ENCODE assay signal across 8 cellular contexts in the genomic region with DNA sequence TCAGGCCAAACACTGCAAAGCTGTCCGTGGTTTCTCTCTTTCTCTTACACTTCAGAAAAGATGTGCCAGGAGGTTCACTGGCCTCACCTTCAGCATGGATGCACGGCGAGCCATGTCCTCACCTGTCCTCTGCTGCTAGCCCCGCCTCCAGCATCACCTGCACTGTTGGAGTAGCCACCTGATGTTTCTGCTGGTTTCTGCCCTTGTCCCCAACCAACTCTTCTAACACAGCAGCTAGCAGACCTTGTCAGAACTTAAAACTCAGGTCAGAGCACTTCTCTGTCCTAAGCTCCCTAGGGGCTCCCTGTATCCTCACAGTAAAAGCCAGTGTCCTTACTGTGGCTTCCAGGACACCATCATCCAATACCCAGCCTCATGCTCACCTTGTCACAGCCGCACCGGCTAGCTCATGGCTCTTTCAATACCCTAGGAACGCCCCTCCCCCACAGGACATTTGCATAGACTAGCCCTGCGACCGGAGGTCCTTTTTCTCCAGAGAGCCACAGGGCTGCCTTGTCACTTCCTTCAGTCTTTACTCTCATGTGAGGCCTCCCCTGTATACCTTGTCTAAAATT. TPM values are rescaled to one million over a fixed set of nuclear protein-coding genes. Genes with fewer than 3 reads are reported as not detected.
DNase-seq lines count a peak whose midpoint lies in the region; ATAC-seq and TF ChIP-seq lines count a peak whose summit lies in the region.

No MANE protein-coding gene starts in this region.

- H3K27me3 ChIP-seq in GM23338 (ENCODE audit: insufficient read depth) (no peaks in the 10 kb centered on the region), iPS DF 6.9 (ENCODE audit: control insufficient read depth, insufficient read depth, low read length) (no peaks in the 10 kb centered on the region), SJCRH30 (no peaks in the 10 kb centered on the region)

- peaks cover 85% of the 10 kb centered on the region for H3K79me2 ChIP-seq in GM23338 (replicated peaks; ENCODE audit: insufficient read depth)

- no CpG with 5 or more reads among the region's 9 CpGs for WGBS in iPS DF 6.9 (ENCODE audit: insufficient coverage, insufficient read length)

- TF ChIP-seq CTCF in GM23338 (conservative IDR thresholded peaks at IDR 0.05; ENCODE audit: low read depth in 2 of 2), result no peak

- no peaks in the 10 kb centered on the region; the same call in 2 of the 3 replicates for H3K36me3 Mint-ChIP-seq in GM23338 (ENCODE audit: low read depth)
- H3K36me3 Mint-ChIP-seq in activated T-helper 17 cell treated with anti-CD3 and anti-CD28 coated beads, Interleukin-2, amount 50 U/mL, for 72 hours (ENCODE audit: low read depth), result no peaks in the 10 kb centered on the region

- peak; percentile 97 for DNase-seq in GM23338 (ENCODE audit: low spot score)
- DNase-seq in NAMALWA (ENCODE audit: low spot score), result peak; percentile 70
- peak; percentile 86 for DNase-seq in iPS DF 6.9 (ENCODE audit: low read depth, low spot score)
- DNase-seq in NCI-H226, result no peak
- no peak for DNase-seq in SJCRH30
- no peak for DNase-seq in NCI-H1048 (lab: John Stamatoyannopoulos, UW)

- H4K20me1 ChIP-seq in GM23338 (replicated peaks; ENCODE audit: insufficient read depth), result no peaks in the 10 kb centered on the region; the same call in 1 of the 2 replicates

- no peaks in the 10 kb centered on the region for H3K9me2 ChIP-seq in GM23338 (ENCODE audit: insufficient read depth)

- H3K4me1 ChIP-seq in GM23338 (ENCODE audit: insufficient read depth) (peaks cover 38% of the 10 kb centered on the region), iPS DF 6.9 (ENCODE audit: control insufficient read depth, insufficient read depth, low read length) (peaks cover 7% of the 10 kb centered on the region), SJCRH30 (no peaks in the 10 kb centered on the region)

- H3K4me1 Mint-ChIP-seq in GM23338, result peaks cover 58% of the 10 kb centered on the region
- peaks cover 7% of the 10 kb centered on the region for H3K4me1 Mint-ChIP-seq in activated T-helper 17 cell treated with anti-CD3 and anti-CD28 coated beads, Interleukin-2, amount 50 U/mL, for 72 hours

- peaks cover 18% of the 10 kb centered on the region for H3K27me3 Mint-ChIP-seq in GM23338 (ENCODE audit: insufficient read depth, low read depth, poor library complexity)
- peaks cover 5% of the 10 kb centered on the region for H3K27me3 Mint-ChIP-seq in activated T-helper 17 cell treated with anti-CD3 and anti-CD28 coated beads, Interleukin-2, amount 50 U/mL, for 72 hours

- H3K4me3 Mint-ChIP-seq in GM23338, result peak overlapping the region; percentile 33; the same call in 1 of the 3 replicates
- H3K4me3 Mint-ChIP-seq in activated T-helper 17 cell treated with anti-CD3 and anti-CD28 coated beads, Interleukin-2, amount 50 U/mL, for 72 hours, result no peak overlapping the region

- H3F3A ChIP-seq in GM23338 (replicated peaks; ENCODE audit: low read depth), result peaks cover 13% of the 10 kb centered on the region; the same call in 1 of the 2 replicates

- H3K27ac Mint-ChIP-seq in GM23338, result peak overlapping the region; percentile 95
- no peak overlapping the region for H3K27ac Mint-ChIP-seq in activated T-helper 17 cell treated with anti-CD3 and anti-CD28 coated beads, Interleukin-2, amount 50 U/mL, for 72 hours

- no peaks in the 10 kb centered on the region for H3K9me3 Mint-ChIP-seq in GM23338
- H3K9me3 Mint-ChIP-seq in activated T-helper 17 cell treated with anti-CD3 and anti-CD28 coated beads, Interleukin-2, amount 50 U/mL, for 72 hours, result no peaks in the 10 kb centered on the region

- H3K36me3 ChIP-seq in GM23338 (ENCODE audit: insufficient read depth), result no peaks in the 10 kb centered on the region
- no peaks in the 10 kb centered on the region for H3K36me3 ChIP-seq in iPS DF 6.9 (ENCODE audit: control insufficient read depth, insufficient read depth, low read length)
- no peaks in the 10 kb centered on the region for H3K36me3 ChIP-seq in SJCRH30

- H3K27ac ChIP-seq in GM23338 (ENCODE audit: low read depth), result peak overlapping the region; percentile 11
- H3K27ac ChIP-seq in iPS DF 6.9 (ENCODE audit: low read length), result no peak overlapping the region
- H3K27ac ChIP-seq in SJCRH30, result no peak overlapping the region

- no peak overlapping the region for H2AFZ ChIP-seq in GM23338

- peak; percentile 70 for ATAC-seq in GM18517 (IDR thresholded peaks at IDR 0.05; ENCODE audit: unreplicated experiment)
- ATAC-seq in GM23338, result peak; percentile 90
- ATAC-seq in activated T-helper 17 cell treated with anti-CD3 and anti-CD28 coated beads, Interleukin-2, amount 50 U/mL, for 72 hours (replicated peaks), result no peak

- peak overlapping the region; percentile 34; the same call in 1 of the 2 replicates for H3K4me3 ChIP-seq in GM23338
- no peak overlapping the region for H3K4me3 ChIP-seq in iPS DF 6.9 (ENCODE audit: low read length)
- no peak overlapping the region for H3K4me3 ChIP-seq in SJCRH30

- peak overlapping the region; percentile 67 for H3K4me2 ChIP-seq in GM23338

- H3K9me3 ChIP-seq in iPS DF 6.9 (ENCODE audit: control insufficient read depth, insufficient read depth, low read length) (no peaks in the 10 kb centered on the region), SJCRH30 (replicated peaks) (no peaks in the 10 kb centered on the region)

TF ChIP-seq in GM23338, 12 proteins besides CTCF, POLR2A, EP300 and RAD21:
- TF ChIP-seq CREB1 (CRISPR knock-in tag; IDR thresholded peaks at IDR 0.05; ENCODE audit: low read depth) (0 out of 2 replicates have a peak, but pooled peaks have one; percentile 27), ETS1 (IDR thresholded peaks at IDR 0.05) (0 out of 2 replicates have a peak, but pooled peaks have one; percentile 13), REST (IDR thresholded peaks at IDR 0.05; ENCODE audit: unreplicated experiment) (no peak)
TF ChIP-seq in GM23338: peak in this region for 2.

RNA-seq across cellular contexts. Expression of gene PALD1, which starts 15.2 kb away (rescaled TPM):
- total RNA-seq in GM23338 (2014; rRNA removed; shearing (Covaris generic)), result 48.7 and 58.2 TPM in 2 replicates
- 11.1 and 11.9 TPM in 2 replicates for polyA plus RNA-seq in GM23338 (2016; fragmentation: Nextera tagmentation; extraction: Ambion mirVana)
- 12.5 and 12.8 TPM in 2 replicates for total RNA-seq in SJCRH30 (2014; rRNA removed; shearing (Covaris generic))
- total RNA-seq in activated T-helper 17 cell treated with anti-CD3 and anti-CD28 coated beads, Interleukin-2, amount 50 U/mL, for 72 hours, result 1 to 10 TPM in 1 of 2 donors, under 1 TPM in 1; 0.17 to 1.4 TPM

RNA-seq across cellular contexts. Expression of gene NODAL, which starts 52.3 kb away (rescaled TPM):
- total RNA-seq in GM23338 (2014; rRNA removed; shearing (Covaris generic)), result 28.4 and 29.9 TPM in 2 replicates
- polyA plus RNA-seq in GM23338 (2016; fragmentation: Nextera tagmentation; extraction: Ambion mirVana), result 11.2 and 12.0 TPM in 2 replicates
- total RNA-seq in SJCRH30 (2014; rRNA removed; shearing (Covaris generic)), result not detected in 2 replicates
- not detected for total RNA-seq in activated T-helper 17 cell treated with anti-CD3 and anti-CD28 coated beads, Interleukin-2, amount 50 U/mL, for 72 hours

Comparison
In these comparisons a context has a peak if more than half of its experiments do, and no peak if none do; other contexts are left out.
1. DNase-seq: peak in GM23338 (single experiment), NAMALWA (single experiment) and iPS DF 6.9 (single experiment); none in NCI-H226 (single experiment), SJCRH30 (0 of 2) and NCI-H1048 (single experiment).
2. RNA of gene NODAL, which starts 52.3 kb away (total RNA-seq): 28.4 to 29.9 TPM in GM23338; not detected in SJCRH30 and not detected in activated T-helper 17 cell treated with anti-CD3 and anti-CD28 coated beads, Interleukin-2, amount 50 U/mL, for 72 hours; every median in the first group is over 10 times any median in the second.